Comparison of ENCODE assay signal across 8 cellular contexts in the genomic region with DNA sequence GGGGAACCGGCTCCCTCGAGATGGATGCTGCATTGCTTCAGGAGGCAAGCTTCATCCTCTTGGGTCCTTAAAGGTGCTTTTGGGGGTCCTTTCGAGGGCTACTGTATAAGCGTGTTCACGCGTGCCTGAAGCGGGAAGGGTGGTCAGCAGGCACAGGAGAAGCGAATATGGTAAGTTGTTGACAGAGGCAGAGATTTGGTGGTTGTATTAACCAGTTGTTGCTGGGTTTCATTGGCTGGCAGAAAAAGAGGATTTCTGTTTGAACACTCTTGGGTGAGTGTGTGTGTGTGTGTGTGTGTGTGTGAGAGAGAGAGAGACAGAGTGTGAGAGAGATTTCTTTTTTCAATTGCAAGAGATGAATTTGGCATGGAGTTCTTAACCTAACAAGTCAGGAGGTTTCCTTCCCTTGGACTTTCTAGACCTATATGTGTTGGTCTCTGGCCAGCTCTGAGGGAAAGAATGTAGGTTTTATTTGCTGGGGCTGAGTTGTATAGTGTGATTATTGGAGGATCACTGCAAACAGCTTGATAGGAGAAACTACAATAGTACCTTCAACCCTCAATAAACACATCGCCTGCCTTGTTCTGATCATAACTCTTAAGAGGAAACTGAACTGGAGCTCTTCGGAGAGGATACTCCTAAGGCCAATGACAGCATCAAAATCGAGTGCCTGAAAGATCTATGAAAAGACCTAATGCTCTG. TPM values are rescaled to one million over a fixed set of nuclear protein-coding genes. Genes with fewer than 3 reads are reported as not detected.
A peak's percentile ranks its signal among the peaks of the same experiment; 100 is the strongest.
DNase-seq lines count a peak whose midpoint lies in the region; ATAC-seq, FAIRE-seq and TF ChIP-seq lines count a peak whose summit lies in the region.

No MANE protein-coding gene starts in this region.

- H3K27me3 ChIP-seq in MG63 (no peaks in the 10 kb centered on the region), K562 (ENCODE audit: control insufficient read depth in 2 of 2, insufficient read depth in 2 of 2, low read length in 2 of 2) (no peaks in the 10 kb centered on the region), tibial nerve (no peaks in the 10 kb centered on the region)

- H3K9me3 ChIP-seq in MG63 (no peaks in the 10 kb centered on the region), K562 (replicated peaks; ENCODE audit: control insufficient read depth, insufficient read depth, low read depth, low read length) (no peaks in the 10 kb centered on the region), tibial nerve (no peaks in the 10 kb centered on the region)

- CTCF ChIA-PET in K562 (lab: Yijun Ruan, JAX; ENCODE audit: low intra/inter-chr PET ratio), result interaction anchor here (1.3 kb wide), 1 partner anchor 141 kb away, joined by 6 read pairs; no protein-coding TSS in a partner anchor

- TSS peak; percentile 48 for BruUV-seq in K562 (replicated peaks; lab: Mats Ljungman, UMichigan)

- H3K9ac ChIP-seq in K562 (ENCODE audit: insufficient read depth in 1 of 2, low read depth in 2 of 2, low read length in 2 of 2), result peak overlapping the region; percentile 63 to 97

- no peaks in the 10 kb centered on the region for H3K9me3 Mint-ChIP-seq in activated T-cell treated with anti-CD3 and anti-CD28 coated beads, Interleukin-2, amount 50 U/mL, for 4 hours

- no peaks in the 10 kb centered on the region for H3K36me3 Mint-ChIP-seq in activated T-cell treated with anti-CD3 and anti-CD28 coated beads, Interleukin-2, amount 50 U/mL, for 4 hours (ENCODE audit: insufficient read depth)

- POLR2A ChIA-PET in K562 (lab: Yijun Ruan, JAX), result interaction anchor here (0.8 to 2.0 kb wide), 15 partner anchors 9 to 141 kb away, joined by 3 to 8 read pairs (median 5); partner anchors contain the start of gene MICU1

- DNase-seq in activated T-cell treated with anti-CD3 and anti-CD28 coated beads, Interleukin-2, amount 50 U/mL, for 4 hours, result no peak
- no peak for DNase-seq in activated T-cell treated with anti-CD3 and anti-CD28 coated beads, Interleukin-2, amount 50 U/mL, for 48 hours
- DNase-seq in MG63 (no peak), K562 (ENCODE audit: extremely low read depth in 1 of 4, low spot score in 3 of 4) (peak in 2 of 4 experiments; percentile 15 to 24), lower leg skin (ENCODE audit: low spot score in 2 of 2) (no peak), tibial nerve (ENCODE audit: low spot score in 2 of 2) (peak in 1 of 2 donors; percentile 15), NCI-H446 (lab: John Stamatoyannopoulos, UW) (no peak)
- no peak for DNase-seq in activated effector memory CD4-positive, alpha-beta T cell treated with Interleukin-2 at 50 U/mL for 16 hours

- TF ChIP-seq POLR2A in K562 (conservative IDR thresholded peaks at IDR 0.05), result no peak
- no peak for TF ChIP-seq POLR2A in lower leg skin (IDR thresholded peaks at IDR 0.05)
- no peak for TF ChIP-seq POLR2A in tibial nerve (IDR thresholded peaks at IDR 0.05)

- peak; percentile 35 for FAIRE-seq in K562 (lab: Jason Lieb, UNC)

- H2AFZ ChIP-seq in K562 (ENCODE audit: low read depth, low read length), result peak overlapping the region; percentile 97; the same call in 1 of the 2 replicates

- TF ChIP-seq EP300 in K562 (IDR thresholded peaks at IDR 0.05; ENCODE audit: low read length) (no peak), tibial nerve (IDR thresholded peaks at IDR 0.05) (no peak)

- no peaks in the 10 kb centered on the region for H3K36me3 ChIP-seq in MG63
- H3K36me3 ChIP-seq in K562 (ENCODE audit: control insufficient read depth, insufficient read depth, low read length), result no peaks in the 10 kb centered on the region
- H3K36me3 ChIP-seq in tibial nerve, result no peaks in the 10 kb centered on the region

- WGBS in K562 (ENCODE audit: insufficient coverage, low coverage, missing lambda C conversion rate), result 5% methylated on average over 11 of the region's 11 CpGs
- WGBS in lower leg skin, 2 donors, result 1 to 4% methylated on average over 11 of the region's 11 CpGs
- WGBS in tibial nerve, 2 donors, result 6 to 8% methylated on average over 11 of the region's 11 CpGs

- H3K4me1 Mint-ChIP-seq in activated T-cell treated with anti-CD3 and anti-CD28 coated beads, Interleukin-2, amount 50 U/mL, for 4 hours (ENCODE audit: low read depth), result peaks cover 25% of the 10 kb centered on the region

- no peak for TF ChIP-seq CTCF in K562 (IDR thresholded peaks at IDR 0.05 in 2 of 3, conservative IDR thresholded peaks at IDR 0.05 in 1 of 3; ENCODE audit: insufficient read depth in 2 of 3, low read depth in 1 of 3, low read length in 3 of 3)
- no peak for TF ChIP-seq CTCF in lower leg skin (IDR thresholded peaks at IDR 0.05)
- TF ChIP-seq CTCF in tibial nerve (IDR thresholded peaks at IDR 0.05), result no peak

- H3K4me3 ChIP-seq in MG63, result peak overlapping the region; percentile 80
- H3K4me3 ChIP-seq in K562, result peak overlapping the region; percentile 71
- H3K4me3 ChIP-seq in lower leg skin (ENCODE audit: low read depth, poor library complexity, severe bottlenecking), result peak overlapping the region; percentile 58
- peak overlapping the region; percentile 69 to 89 (median 85) for H3K4me3 ChIP-seq in tibial nerve

- H3K4me1 ChIP-seq in K562 (replicated peaks in 1 of 2; ENCODE audit: control insufficient read depth in 2 of 2, insufficient read depth in 2 of 2, low read length in 2 of 2) (peaks cover 18 to 36% of the 10 kb centered on the region in 2 experiments; a peak in 4 of 5 replicates), tibial nerve (peaks cover 0 to 33% (median 13%) of the 10 kb centered on the region in 4 donors)

- H3K9me1 ChIP-seq in K562 (ENCODE audit: control insufficient read depth, insufficient read depth, low read length), result no peaks in the 10 kb centered on the region

- H3K27ac ChIP-seq in K562 (ENCODE audit: extremely low read depth, low read depth, low read length) (0 out of 3 replicates have a peak overlapping the region, but pooled peaks have one; percentile 8), tibial nerve (peak overlapping the region; percentile 83 to 94 (median 90))

- peaks cover 7% of the 10 kb centered on the region for H4K20me1 ChIP-seq in K562 (replicated peaks; ENCODE audit: control insufficient read depth, insufficient read depth, low read length)

- H3K4me3 Mint-ChIP-seq in activated T-cell treated with anti-CD3 and anti-CD28 coated beads, Interleukin-2, amount 50 U/mL, for 4 hours, result peak overlapping the region; percentile 88

- H3K79me2 ChIP-seq in K562 (ENCODE audit: control insufficient read depth, insufficient read depth, low read length), result peaks cover 47% of the 10 kb centered on the region

- ATAC-seq in activated T-cell treated with anti-CD3 and anti-CD28 coated beads, Interleukin-2, amount 50 U/mL, for 4 hours, result no peak
- peak; percentile 3 for ATAC-seq in K562

- no peaks in the 10 kb centered on the region for H3K27me3 Mint-ChIP-seq in activated T-cell treated with anti-CD3 and anti-CD28 coated beads, Interleukin-2, amount 50 U/mL, for 4 hours (ENCODE audit: low read depth)

- no peak for TF ChIP-seq RAD21 in K562 (CRISPR knock-in tag; conservative IDR thresholded peaks at IDR 0.05 in 1 of 2, IDR thresholded peaks at IDR 0.05 in 1 of 2)

- in situ Hi-C loops in K562 (cut with MboI), result no loop called here

- H3K4me2 ChIP-seq in K562 (ENCODE audit: insufficient read depth, low read length), result peak overlapping the region; percentile 89

- intact Hi-C loops in K562 (cut with micrococcal nuclease) (loop anchor here (5.0 to 10.0 kb wide), 4 partner anchors 66 to 372 kb away; partner anchors contain the start of gene MICU1), lower leg skin (cut with DNase I; ENCODE audit: low total_unique reads) (loop anchor here (10.0 kb wide), 1 partner anchor 142 kb away; no protein-coding TSS in a partner anchor)

TF ChIP-seq in K562, 482 proteins besides CTCF, POLR2A, EP300 and RAD21 (continues in another document):
- TF ChIP-seq DNMT1 (IDR thresholded peaks at IDR 0.05) (peak; percentile 95; the same call in 1 of the 2 replicates), EHMT2 (IDR thresholded peaks at IDR 0.05) (peak; percentile 69), ZFP30 (CRISPR knock-in tag; IDR thresholded peaks at IDR 0.05; ENCODE audit: borderline replicate concordance) (no peak), KHSRP (IDR thresholded peaks at IDR 0.05) (no peak)
- TF ChIP-seq, protein P1, sequence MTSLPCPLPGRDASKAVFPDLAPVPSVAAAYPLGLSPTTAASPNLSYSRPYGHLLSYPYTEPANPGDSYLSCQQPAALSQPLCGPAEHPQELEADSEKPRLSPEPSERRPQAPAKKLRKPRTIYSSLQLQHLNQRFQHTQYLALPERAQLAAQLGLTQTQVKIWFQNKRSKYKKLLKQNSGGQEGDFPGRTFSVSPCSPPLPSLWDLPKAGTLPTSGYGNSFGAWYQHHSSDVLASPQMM (CRISPR knock-in tag; IDR thresholded peaks at IDR 0.05), result no peak

RNA-seq across cellular contexts. Expression of gene MCU, which starts 1.1 kb away (rescaled TPM):
- 10 to 100 TPM in 1 of 3 donors, 1 to 10 TPM in 2; 9.2 to 10.9 (median 9.7) TPM for total RNA-seq in activated T-cell treated with anti-CD3 and anti-CD28 coated beads, Interleukin-2, amount 50 U/mL, for 4 hours
- 24.5 and 41.3 TPM in 2 replicates for total RNA-seq in MG63 (2014; rRNA removed; shearing (Covaris generic); ENCODE audit: low replicate concordance)
- 30.9 and 44.2 TPM in 2 replicates for total RNA-seq in K562 (2011; cell fraction: chromatin; rRNA removed; ENCODE audit: low replicate concordance)
- total RNA-seq in K562 (2011; cell fraction: nucleolus; rRNA removed), result 20.8 and 26.5 TPM in 2 replicates
- total RNA-seq in K562 (2011; cell fraction: nucleoplasm; rRNA removed), result 30.3 and 33.3 TPM in 2 replicates
- total RNA-seq in K562 (2014; rRNA removed) (19.1 and 20.9 TPM in 2 replicates), K562 (2014; rRNA removed; fragmentation: Illumina TruSeq; extraction: Trizol) (20.3 and 21.2 TPM in 2 replicates), K562 (2015; rRNA removed; fragmentation: Illumina TruSeq; extraction: Trizol) (26.1 and 27.7 TPM in 2 replicates), K562 (2021) (21.3 and 23.7 TPM in 2 replicates), lower leg skin (10 to 100 TPM; 30.0 to 42.8 (median 34.1) TPM), tibial nerve (10 to 100 TPM in 3 of 4 donors, 1 to 10 TPM in 1; 6.7 to 16.4 (median 14.2) TPM)
- polyA plus RNA-seq in K562 (2011; rRNA removed) (85.6 and 88.8 TPM in 2 replicates), K562 (2014; fragmentation: Illumina TruSeq; extraction: Trizol) (23.6 and 34.9 TPM in 2 replicates), K562 (2014; fragmentation: Nextera tagmentation; extraction: Ambion mirVana) (10 to 100 TPM in 1 of 2 experiments, 1 to 10 TPM in 1; 8.2 to 11.1 TPM), K562 (2014; rRNA removed) (25.6 and 26.3 TPM in 2 replicates)
- 25.8 and 40.7 TPM in 2 replicates for polyA plus RNA-seq in K562 (2011; cell fraction: cytosol; rRNA removed)
- 68.2 and 86.9 TPM in 2 replicates for polyA plus RNA-seq in K562 (2011; cell fraction: nucleus; rRNA removed)
- 19.0 and 22.2 TPM in 2 replicates for polyA plus RNA-seq in K562 (2012)
- 82.1 and 86.2 TPM in 2 replicates for polyA minus RNA-seq in K562 (2011; rRNA and poly(A)+ RNA removed)
- 20.3 and 28.7 TPM in 2 replicates for polyA minus RNA-seq in K562 (2011; cell fraction: cytosol; rRNA and poly(A)+ RNA removed)
- 23.0 and 28.2 TPM in 2 replicates for polyA minus RNA-seq in K562 (2011; cell fraction: nucleus; rRNA and poly(A)+ RNA removed)
